1 cellular context compared by ENCODE assay signal in genomic region chr1:16720403-16721223, GRCh38.
TF ChIP-seq lines count a peak whose summit lies in the region.

No MANE protein-coding gene starts in this region.

TF ChIP-seq in K562, 482 proteins besides CTCF, POLR2A, EP300 and RAD21 (continued from another document):
- TF ChIP-seq, protein P1, sequence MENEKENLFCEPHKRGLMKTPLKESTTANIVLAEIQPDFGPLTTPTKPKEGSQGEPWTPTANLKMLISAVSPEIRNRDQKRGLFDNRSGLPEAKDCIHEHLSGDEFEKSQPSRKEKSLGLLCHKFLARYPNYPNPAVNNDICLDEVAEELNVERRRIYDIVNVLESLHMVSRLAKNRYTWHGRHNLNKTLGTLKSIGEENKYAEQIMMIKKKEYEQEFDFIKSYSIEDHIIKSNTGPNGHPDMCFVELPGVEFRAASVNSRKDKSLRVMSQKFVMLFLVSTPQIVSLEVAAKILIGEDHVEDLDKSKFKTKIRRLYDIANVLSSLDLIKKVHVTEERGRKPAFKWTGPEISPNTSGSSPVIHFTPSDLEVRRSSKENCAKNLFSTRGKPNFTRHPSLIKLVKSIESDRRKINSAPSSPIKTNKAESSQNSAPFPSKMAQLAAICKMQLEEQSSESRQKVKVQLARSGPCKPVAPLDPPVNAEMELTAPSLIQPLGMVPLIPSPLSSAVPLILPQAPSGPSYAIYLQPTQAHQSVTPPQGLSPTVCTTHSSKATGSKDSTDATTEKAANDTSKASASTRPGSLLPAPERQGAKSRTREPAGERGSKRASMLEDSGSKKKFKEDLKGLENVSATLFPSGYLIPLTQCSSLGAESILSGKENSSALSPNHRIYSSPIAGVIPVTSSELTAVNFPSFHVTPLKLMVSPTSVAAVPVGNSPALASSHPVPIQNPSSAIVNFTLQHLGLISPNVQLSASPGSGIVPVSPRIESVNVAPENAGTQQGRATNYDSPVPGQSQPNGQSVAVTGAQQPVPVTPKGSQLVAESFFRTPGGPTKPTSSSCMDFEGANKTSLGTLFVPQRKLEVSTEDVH (IDR thresholded peaks at IDR 0.05; ENCODE audit: low read depth, partially characterized antibody): peak; percentile 77
- TF ChIP-seq, protein P2, sequence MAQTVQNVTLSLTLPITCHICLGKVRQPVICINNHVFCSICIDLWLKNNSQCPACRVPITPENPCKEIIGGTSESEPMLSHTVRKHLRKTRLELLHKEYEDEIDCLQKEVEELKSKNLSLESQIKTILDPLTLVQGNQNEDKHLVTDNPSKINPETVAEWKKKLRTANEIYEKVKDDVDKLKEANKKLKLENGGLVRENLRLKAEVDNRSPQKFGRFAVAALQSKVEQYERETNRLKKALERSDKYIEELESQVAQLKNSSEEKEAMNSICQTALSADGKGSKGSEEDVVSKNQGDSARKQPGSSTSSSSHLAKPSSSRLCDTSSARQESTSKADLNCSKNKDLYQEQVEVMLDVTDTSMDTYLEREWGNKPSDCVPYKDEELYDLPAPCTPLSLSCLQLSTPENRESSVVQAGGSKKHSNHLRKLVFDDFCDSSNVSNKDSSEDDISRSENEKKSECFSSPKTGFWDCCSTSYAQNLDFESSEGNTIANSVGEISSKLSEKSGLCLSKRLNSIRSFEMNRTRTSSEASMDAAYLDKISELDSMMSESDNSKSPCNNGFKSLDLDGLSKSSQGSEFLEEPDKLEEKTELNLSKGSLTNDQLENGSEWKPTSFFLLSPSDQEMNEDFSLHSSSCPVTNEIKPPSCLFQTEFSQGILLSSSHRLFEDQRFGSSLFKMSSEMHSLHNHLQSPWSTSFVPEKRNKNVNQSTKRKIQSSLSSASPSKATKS (CRISPR knock-in tag; IDR thresholded peaks at IDR 0.05): no peak
- TF ChIP-seq E2F6 (IDR thresholded peaks at IDR 0.05; ENCODE audit: borderline replicate concordance in 1 of 2, extremely low read depth in 1 of 2, insufficient read depth in 1 of 2, insufficient read length in 1 of 2, low read depth in 1 of 2, low read length in 1 of 2, poor library complexity in 1 of 2, severe bottlenecking in 1 of 2) (peak in 1 of 2 experiments; percentile 77), TFAM (CRISPR knock-in tag; conservative IDR thresholded peaks at IDR 0.05) (no peak), NELFE (IDR thresholded peaks at IDR 0.05; ENCODE audit: insufficient read depth, insufficient read length) (no peak), PPARD (CRISPR knock-in tag; IDR thresholded peaks at IDR 0.05) (no peak), SETDB1 (IDR thresholded peaks at IDR 0.05; ENCODE audit: low read length) (no peak), ELF4 (CRISPR knock-in tag; IDR thresholded peaks at IDR 0.05) (no peak), USF1 (CRISPR knock-in tag; IDR thresholded peaks at IDR 0.05) (peak; percentile 19; the same call in 1 of the 2 replicates), HDAC1 (IDR thresholded peaks at IDR 0.05) (no peak), ZNF512 (tag; IDR thresholded peaks at IDR 0.05) (no peak), POLR3A (IDR thresholded peaks at IDR 0.05; ENCODE audit: borderline replicate concordance, extremely low read depth, insufficient read depth, insufficient read length) (no peak), TRIM28 (IDR thresholded peaks at IDR 0.05) (no peak), ZNF431 (CRISPR knock-in tag; IDR thresholded peaks at IDR 0.05) (no peak), ZNF347 (CRISPR knock-in tag; IDR thresholded peaks at IDR 0.05; ENCODE audit: low read depth) (no peak)
- TF ChIP-seq, protein P3, sequence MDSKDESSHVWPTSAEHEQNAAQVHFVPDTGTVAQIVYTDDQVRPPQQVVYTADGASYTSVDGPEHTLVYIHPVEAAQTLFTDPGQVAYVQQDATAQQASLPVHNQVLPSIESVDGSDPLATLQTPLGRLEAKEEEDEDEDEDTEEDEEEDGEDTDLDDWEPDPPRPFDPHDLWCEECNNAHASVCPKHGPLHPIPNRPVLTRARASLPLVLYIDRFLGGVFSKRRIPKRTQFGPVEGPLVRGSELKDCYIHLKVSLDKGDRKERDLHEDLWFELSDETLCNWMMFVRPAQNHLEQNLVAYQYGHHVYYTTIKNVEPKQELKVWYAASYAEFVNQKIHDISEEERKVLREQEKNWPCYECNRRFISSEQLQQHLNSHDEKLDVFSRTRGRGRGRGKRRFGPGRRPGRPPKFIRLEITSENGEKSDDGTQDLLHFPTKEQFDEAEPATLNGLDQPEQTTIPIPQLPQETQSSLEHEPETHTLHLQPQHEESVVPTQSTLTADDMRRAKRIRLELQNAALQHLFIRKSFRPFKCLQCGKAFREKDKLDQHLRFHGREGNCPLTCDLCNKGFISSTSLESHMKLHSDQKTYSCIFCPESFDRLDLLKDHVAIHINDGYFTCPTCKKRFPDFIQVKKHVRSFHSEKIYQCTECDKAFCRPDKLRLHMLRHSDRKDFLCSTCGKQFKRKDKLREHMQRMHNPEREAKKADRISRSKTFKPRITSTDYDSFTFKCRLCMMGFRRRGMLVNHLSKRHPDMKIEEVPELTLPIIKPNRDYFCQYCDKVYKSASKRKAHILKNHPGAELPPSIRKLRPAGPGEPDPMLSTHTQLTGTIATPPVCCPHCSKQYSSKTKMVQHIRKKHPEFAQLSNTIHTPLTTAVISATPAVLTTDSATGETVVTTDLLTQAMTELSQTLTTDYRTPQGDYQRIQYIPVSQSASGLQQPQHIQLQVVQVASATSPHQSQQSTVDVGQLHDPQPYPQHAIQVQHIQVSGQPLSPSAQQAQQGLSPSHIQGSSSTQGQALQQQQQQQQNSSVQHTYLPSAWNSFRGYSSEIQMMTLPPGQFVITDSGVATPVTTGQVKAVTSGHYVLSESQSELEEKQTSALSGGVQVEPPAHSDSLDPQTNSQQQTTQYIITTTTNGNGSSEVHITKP (IDR thresholded peaks at IDR 0.05; ENCODE audit: partially characterized antibody): peak; percentile 51
TF ChIP-seq in K562: peak in this region for 5.
